30 cellular contexts compared by ENCODE assay signal in the genomic region with DNA sequence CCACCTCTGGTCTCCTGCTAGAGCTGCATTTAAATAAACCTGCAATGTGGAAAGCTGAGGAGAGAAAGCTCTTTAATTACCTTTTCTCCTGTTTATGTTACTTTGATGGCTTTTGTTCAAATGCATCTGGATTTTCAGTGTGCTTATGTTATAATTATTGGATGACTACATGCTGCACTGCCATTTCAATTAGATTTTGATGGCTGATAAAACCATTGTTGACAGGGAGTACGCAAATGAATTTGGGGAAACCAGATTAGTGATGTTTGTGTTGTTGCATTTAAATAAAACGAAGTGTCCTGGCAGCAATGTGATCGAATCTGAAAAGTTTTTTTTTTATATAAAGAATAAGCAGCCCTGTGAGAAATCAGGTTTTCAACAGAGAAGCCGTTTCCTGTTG.
"Had no signal": no experiment of that assay in that cellular context is flagged by ENCODE, and none has a peak within 500 bp of the region (broad histone marks: within the 10 kb centered on the region; RNA-seq: fewer than 3 reads in every experiment).

No MANE protein-coding gene starts in this region.

- H3K4me3 ChIP-seq: heart right ventricle, left lung, lower lobe of right lung, pancreas, prostate gland, skin epidermis, stomach, thoracic aorta, tibial artery, upper lobe of right lung had no signal

- H3K9me3 ChIP-seq: heart right ventricle, left lung, lower lobe of right lung, pancreas, prostate gland, stomach, thoracic aorta, tibial artery, upper lobe of right lung had no signal

- H3K4me1 ChIP-seq: prostate gland, tibial artery had no signal

- H3K36me3 ChIP-seq: heart right ventricle, left lung, lower lobe of right lung, pancreas, prostate gland, stomach, thoracic aorta, tibial artery, upper lobe of right lung had no signal

- H3K27me3 ChIP-seq: heart right ventricle, left lung, pancreas, stomach, tibial artery, upper lobe of right lung had no signal

- H3K27ac ChIP-seq: lower lobe of right lung, pancreas, prostate gland, skin epidermis, stomach, thoracic aorta, tibial artery, upper lobe of right lung had no signal

- ATAC-seq: left colon; left lung; lower lobe of right lung; natural killer cell; right cardiac atrium; sciatic nerve; stimulated activated naive B cell treated with anti-CD40 and anti-IgM and Interleukin-4, amounts not matched to agents 10 μg/mL and 1 μg/mL and 100 μg/mL, for 72 hours; stimulated activated naive CD8-positive, alpha-beta T cell treated with anti-CD3 and anti-CD28 coated beads, Interleukin-15, Interleukin-2, amounts not matched to agents 100 U/mL and 50 U/mL, for 24 hours; upper lobe of right lung had no signal

- DNase-seq: heart right ventricle; hippocampal formation; immature natural killer cell; kidney; left colon; left lung; lower lobe of right lung; mammary epithelial cell; mesenchymal stem cell; naive B cell; natural killer cell; nephron progenitor cell; pancreas; posterior cingulate gyrus; retina; right cardiac atrium; stimulated activated CD4-positive, alpha-beta T cell treated with anti-CD3 and anti-CD28 coated beads, Interleukin-12 subunit alpha, Interleukin-12 subunit beta, amount 100 ng/mL, for 4 hours; stimulated activated CD4-positive, alpha-beta T cell treated with anti-CD3 and anti-CD28 coated beads, Interleukin-15, amount 100 ng/mL, for 24 hours; stimulated activated CD4-positive, alpha-beta T cell treated with anti-CD3 and anti-CD28 coated beads, Interleukin-2, amount 100 ng/mL, for 24 hours; stimulated activated CD4-positive, alpha-beta T cell treated with anti-CD3 and anti-CD28 coated beads, Interleukin-4, amount 100 ng/mL, for 1 hour; stimulated activated naive B cell treated with anti-CD40 and anti-IgM and Interleukin-4, amounts not matched to agents 10 μg/mL and 1 μg/mL and 100 μg/mL, for 72 hours; stimulated activated naive CD8-positive, alpha-beta T cell treated with anti-CD3 and anti-CD28 coated beads, Interleukin-15, Interleukin-2, amounts not matched to agents 100 U/mL and 50 U/mL, for 24 hours; stomach; tibial artery; trophoblast cell; upper lobe of right lung had no signal
